Comparison of ENCODE assay signal across 9 cellular contexts in genomic region chr22:41862160-41862529, GRCh38. TPM values are rescaled to one million over a fixed set of nuclear protein-coding genes. Genes with fewer than 3 reads are reported as not detected.
DNase-seq lines count a peak whose midpoint lies in the region; ATAC-seq and TF ChIP-seq lines count a peak whose summit lies in the region.
"Had no signal": no experiment of that assay in that cellular context is flagged by ENCODE, and none has a peak within 500 bp of the region (broad histone marks: within the 10 kb centered on the region; RNA-seq: fewer than 3 reads in every experiment).

No MANE protein-coding gene starts in this region.

- no TSS peak for BruUV-seq in PC-3 (replicated peaks; lab: Mats Ljungman, UMichigan)

- H3K4me1 Mint-ChIP-seq in CD4-positive, alpha-beta T cell (ENCODE audit: low read depth) = peaks cover 53% of the 10 kb centered on the region
- peaks cover 67% of the 10 kb centered on the region for H3K4me1 Mint-ChIP-seq in activated naive CD8-positive, alpha-beta T cell treated with anti-CD3 and anti-CD28 coated beads for 36 hours

- no peak overlapping the region for H3K4me3 ChIP-seq in mucosa of rectum (ENCODE audit: low read length in 2 of 2)
- no peak overlapping the region for H3K4me3 ChIP-seq in aorta (ENCODE audit: low read length in 2 of 2)
- no peak overlapping the region for H3K4me3 ChIP-seq in PC-3 (ENCODE audit: low read length)

- H3K27ac Mint-ChIP-seq in CD4-positive, alpha-beta T cell = peak overlapping the region; percentile 87
- peak overlapping the region; percentile 99 for H3K27ac Mint-ChIP-seq in activated naive CD8-positive, alpha-beta T cell treated with anti-CD3 and anti-CD28 coated beads for 36 hours

- peaks cover 14 to 17% of the 10 kb centered on the region in 2 donors for H3K4me1 ChIP-seq in mucosa of rectum (ENCODE audit: control insufficient read depth in 2 of 2, insufficient read depth in 2 of 2, low read length in 2 of 2)
- no peaks in the 10 kb centered on the region for H3K4me1 ChIP-seq in aorta (ENCODE audit: control insufficient read depth in 1 of 2, insufficient read depth in 2 of 2, low read length in 2 of 2)
- peaks cover 17% of the 10 kb centered on the region for H3K4me1 ChIP-seq in PC-3 (ENCODE audit: insufficient read depth, low read length)

- no peaks in the 10 kb centered on the region for H3F3A ChIP-seq in PC-3 (ENCODE audit: low read length, unreplicated experiment)

- ATAC-seq in CD4-positive, alpha-beta T cell (ENCODE audit: poor library complexity) = peak; percentile 68
- ATAC-seq in GM21529 (IDR thresholded peaks at IDR 0.05; ENCODE audit: unreplicated experiment) (peak; percentile 51), aorta (ENCODE audit: low FRiP score) (peak; percentile 26), PC-3 (no peak)

- H3K27me3 Mint-ChIP-seq in CD4-positive, alpha-beta T cell = no peaks in the 10 kb centered on the region
- H3K27me3 Mint-ChIP-seq in activated naive CD8-positive, alpha-beta T cell treated with anti-CD3 and anti-CD28 coated beads for 36 hours = no peaks in the 10 kb centered on the region

- H3K27ac ChIP-seq in CD4-positive, alpha-beta T cell (ENCODE audit: low read depth, low read length) = peak overlapping the region; percentile 61
- H3K27ac ChIP-seq in mucosa of rectum (ENCODE audit: low read depth in 2 of 2, low read length in 2 of 2) = peak overlapping the region; percentile 59 to 73
- no peak overlapping the region for H3K27ac ChIP-seq in aorta (ENCODE audit: low read depth in 1 of 2, low read length in 2 of 2)
- no peak overlapping the region for H3K27ac ChIP-seq in PC-3 (ENCODE audit: low read length)

- H3K36me3 ChIP-seq in mucosa of rectum (ENCODE audit: control insufficient read depth in 2 of 2, insufficient read depth in 2 of 2, low read length in 2 of 2) (peaks cover 5 to 8% of the 10 kb centered on the region in 2 donors), aorta (ENCODE audit: control insufficient read depth in 1 of 2, insufficient read depth in 2 of 2, low read length in 1 of 2) (peaks cover 0 to 2% of the 10 kb centered on the region in 2 donors), PC-3 (ENCODE audit: low read depth, low read length) (peaks cover 2% of the 10 kb centered on the region)

- H3K4me2 ChIP-seq in PC-3 (ENCODE audit: low read length) = no peak overlapping the region

- peaks cover 54% of the 10 kb centered on the region for H3K79me2 ChIP-seq in PC-3 (ENCODE audit: low read length)

- H3K9me3 ChIP-seq in CD4-positive, alpha-beta T cell (ENCODE audit: control insufficient read depth, low read length) = no peaks in the 10 kb centered on the region
- H3K9me3 ChIP-seq in mucosa of rectum (ENCODE audit: control insufficient read depth in 2 of 2, low read length in 2 of 2) = no peaks in the 10 kb centered on the region
- no peaks in the 10 kb centered on the region for H3K9me3 ChIP-seq in aorta (ENCODE audit: control insufficient read depth, low read length)
- no peaks in the 10 kb centered on the region for H3K9me3 ChIP-seq in PC-3 (ENCODE audit: low read length)

- peaks cover 18% of the 10 kb centered on the region; the same call in 1 of the 2 replicates for H4K20me1 ChIP-seq in PC-3 (ENCODE audit: low read length)

- no peaks in the 10 kb centered on the region for H3K9me2 ChIP-seq in PC-3 (replicated peaks; ENCODE audit: low read length)

- H3K4me3 Mint-ChIP-seq in CD4-positive, alpha-beta T cell = peak overlapping the region; percentile 44
- peak overlapping the region; percentile 73 for H3K4me3 Mint-ChIP-seq in activated naive CD8-positive, alpha-beta T cell treated with anti-CD3 and anti-CD28 coated beads for 36 hours

- H3K36me3 Mint-ChIP-seq in CD4-positive, alpha-beta T cell (ENCODE audit: low read depth) = peaks cover 20% of the 10 kb centered on the region
- peaks cover 34% of the 10 kb centered on the region for H3K36me3 Mint-ChIP-seq in activated naive CD8-positive, alpha-beta T cell treated with anti-CD3 and anti-CD28 coated beads for 36 hours

- no peak for TF ChIP-seq CTCF in CD4-positive, alpha-beta T cell (IDR thresholded peaks at IDR 0.05)
- no peak for TF ChIP-seq CTCF in PC-3 (conservative IDR thresholded peaks at IDR 0.05; ENCODE audit: low read depth, low read length)

- peak; percentile 11 to 47 (median 35) for DNase-seq in CD4-positive, alpha-beta T cell
- peak; percentile 44 for DNase-seq in MV-4-11 (lab: John Stamatoyannopoulos, UW)
- DNase-seq in activated naive CD8-positive, alpha-beta T cell treated with anti-CD3 and anti-CD28 coated beads for 36 hours = peak; percentile 51
- no peak for DNase-seq in aorta
- no peak for DNase-seq in PC-3
- no peak for DNase-seq in DMS 273 treated with DMSO at 0.1 percent for 48 hours (lab: John Stamatoyannopoulos, UW)

- H2AFZ ChIP-seq in PC-3 (ENCODE audit: low read length) = no peak overlapping the region

- no peaks in the 10 kb centered on the region for H3K9me3 Mint-ChIP-seq in CD4-positive, alpha-beta T cell
- peaks cover 2% of the 10 kb centered on the region for H3K9me3 Mint-ChIP-seq in activated naive CD8-positive, alpha-beta T cell treated with anti-CD3 and anti-CD28 coated beads for 36 hours

- CTCF ChIA-PET in CD4-positive, alpha-beta T cell (lab: Charles Lee) = interaction anchor here (1.1 to 1.7 kb wide), 7 partner anchors 12 to 116 kb away, joined by 3 to 8 read pairs (median 4); partner anchors contain the start of genes CCDC134 and TNFRSF13C
- CTCF ChIA-PET in PC-3 (lab: Charles Lee) = no interaction called here

- intact Hi-C loops in CD4-positive, alpha-beta T cell (cut with DNase I, micrococcal nuclease) = loop anchor here in 1 of 2 experiments (1.0 to 5.0 kb wide), 3 partner anchors 11 to 115 kb away; no protein-coding TSS in a partner anchor
- intact Hi-C loops in aorta (cut with DNase I) = no loop called here
- intact Hi-C loops in PC-3 (cut with micrococcal nuclease) = no loop called here

- peak overlapping the region; percentile 18 to 38 for H3K9ac ChIP-seq in mucosa of rectum (ENCODE audit: low read depth in 1 of 2, low read length in 2 of 2)
- H3K9ac ChIP-seq in PC-3 (ENCODE audit: low read length) = no peak overlapping the region

- POLR2A ChIA-PET in CD4-positive, alpha-beta T cell (lab: Charles Lee) = interaction anchor here (0.8 to 2.6 kb wide), 9 partner anchors 10 to 173 kb away, joined by 3 to 41 read pairs (median 5); partner anchors contain the start of genes CCDC134, SNU13 and SREBF2
- POLR2A ChIA-PET in PC-3 (lab: Charles Lee; ENCODE audit: unreplicated experiment) = no interaction called here

- H3K27me3 ChIP-seq in CD4-positive, alpha-beta T cell (ENCODE audit: control insufficient read depth, insufficient read depth, low read length) = no peaks in the 10 kb centered on the region
- no peaks in the 10 kb centered on the region for H3K27me3 ChIP-seq in mucosa of rectum (ENCODE audit: control insufficient read depth in 2 of 2, insufficient read depth in 2 of 2, low read length in 2 of 2)
- H3K27me3 ChIP-seq in aorta (ENCODE audit: control insufficient read depth in 1 of 2, insufficient read depth in 2 of 2, low read length in 1 of 2) = no peaks in the 10 kb centered on the region
- no peaks in the 10 kb centered on the region for H3K27me3 ChIP-seq in PC-3 (ENCODE audit: low read length)

- 59 to 70% methylated on average over 4 of the region's 4 CpGs for WGBS in aorta, 2 donors

RNA-seq across cellular contexts. Expression of gene SREBF2, which starts 29.2 kb away (rescaled TPM):
- total RNA-seq in CD4-positive, alpha-beta T cell = 10 to 100 TPM; 67.2 to 69.9 TPM
- 10 to 100 TPM; 68.1 to 74.8 TPM for total RNA-seq in activated naive CD8-positive, alpha-beta T cell treated with anti-CD3 and anti-CD28 coated beads for 36 hours
- total RNA-seq in aorta (10 to 100 TPM; 68.2 to 86.3 TPM), PC-3 (2014; rRNA removed) (38.7 and 40.0 TPM in 2 replicates)
- polyA plus RNA-seq in aorta = 10 to 100 TPM; 11.0 to 19.2 TPM

RNA-seq across cellular contexts. Expression of gene SHISA8, which starts 52.7 kb away (rescaled TPM):
- total RNA-seq in CD4-positive, alpha-beta T cell = under 1 TPM; 0.56 to 0.60 TPM
- total RNA-seq in activated naive CD8-positive, alpha-beta T cell treated with anti-CD3 and anti-CD28 coated beads for 36 hours = under 1 TPM; 0.56 to 0.68 TPM
- not detected for total RNA-seq in aorta
- not detected for polyA plus RNA-seq in aorta
- total RNA-seq in PC-3 (2014; rRNA removed) = not detected in 2 replicates
- total RNA-seq: endothelial cell of umbilical vein had no signal
- polyA plus RNA-seq: endothelial cell of umbilical vein had no signal

Comparison
In these comparisons a context has a peak if more than half of its experiments do, and no peak if none do; other contexts are left out.
1. DNase-seq: peak in CD4-positive, alpha-beta T cell (10 of 10), MV-4-11 (single experiment) and activated naive CD8-positive, alpha-beta T cell treated with anti-CD3 and anti-CD28 coated beads for 36 hours (single experiment); none in aorta (0 of 2), PC-3 (single experiment) and DMS 273 treated with DMSO at 0.1 percent for 48 hours (single experiment).
2. H3K27ac ChIP-seq: peak in CD4-positive, alpha-beta T cell (single experiment) and mucosa of rectum (2 of 2); none in aorta (0 of 2) and PC-3 (single experiment).